ENCODE assay signal across 1 cellular context in the genomic region with DNA sequence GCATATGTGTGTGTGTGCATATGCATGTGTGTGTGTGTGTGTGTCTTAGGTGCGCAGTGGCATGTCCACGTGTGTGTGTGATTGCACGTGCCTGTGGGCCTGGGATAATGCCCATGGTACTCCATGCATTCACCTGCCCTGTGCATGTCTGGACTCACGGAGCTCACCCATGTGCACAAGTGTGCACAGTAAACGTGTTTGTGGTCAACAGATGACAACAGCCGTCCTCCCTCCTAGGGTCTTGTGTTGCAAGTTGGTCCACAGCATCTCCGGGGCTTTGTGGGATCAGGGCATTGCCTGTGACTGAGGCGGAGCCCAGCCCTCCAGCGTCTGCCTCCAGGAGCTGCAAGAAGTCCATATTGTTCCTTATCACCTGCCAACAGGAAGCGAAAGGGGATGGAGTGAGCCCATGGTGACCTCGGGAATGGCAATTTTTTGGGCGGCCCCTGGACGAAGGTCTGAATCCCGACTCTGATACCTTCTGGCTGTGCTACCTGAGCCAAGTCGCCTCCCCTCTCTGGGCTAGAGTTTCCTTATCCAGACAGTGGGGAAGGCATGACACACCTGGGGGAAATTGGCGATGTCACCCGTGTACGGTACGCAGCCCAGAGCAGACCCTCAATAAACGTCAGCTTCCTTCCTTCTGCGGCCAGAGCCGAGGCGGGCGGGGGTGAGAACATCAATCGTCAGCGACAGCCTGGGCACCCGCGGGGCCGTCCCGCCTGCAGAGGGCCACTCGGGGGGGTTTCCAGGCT.
TF ChIP-seq lines count a peak whose summit lies in the region.

No MANE protein-coding gene starts in this region.

TF ChIP-seq in GM23338, 12 proteins besides CTCF, POLR2A, EP300 and RAD21 (continued from another document):
- TF ChIP-seq, protein P1, sequence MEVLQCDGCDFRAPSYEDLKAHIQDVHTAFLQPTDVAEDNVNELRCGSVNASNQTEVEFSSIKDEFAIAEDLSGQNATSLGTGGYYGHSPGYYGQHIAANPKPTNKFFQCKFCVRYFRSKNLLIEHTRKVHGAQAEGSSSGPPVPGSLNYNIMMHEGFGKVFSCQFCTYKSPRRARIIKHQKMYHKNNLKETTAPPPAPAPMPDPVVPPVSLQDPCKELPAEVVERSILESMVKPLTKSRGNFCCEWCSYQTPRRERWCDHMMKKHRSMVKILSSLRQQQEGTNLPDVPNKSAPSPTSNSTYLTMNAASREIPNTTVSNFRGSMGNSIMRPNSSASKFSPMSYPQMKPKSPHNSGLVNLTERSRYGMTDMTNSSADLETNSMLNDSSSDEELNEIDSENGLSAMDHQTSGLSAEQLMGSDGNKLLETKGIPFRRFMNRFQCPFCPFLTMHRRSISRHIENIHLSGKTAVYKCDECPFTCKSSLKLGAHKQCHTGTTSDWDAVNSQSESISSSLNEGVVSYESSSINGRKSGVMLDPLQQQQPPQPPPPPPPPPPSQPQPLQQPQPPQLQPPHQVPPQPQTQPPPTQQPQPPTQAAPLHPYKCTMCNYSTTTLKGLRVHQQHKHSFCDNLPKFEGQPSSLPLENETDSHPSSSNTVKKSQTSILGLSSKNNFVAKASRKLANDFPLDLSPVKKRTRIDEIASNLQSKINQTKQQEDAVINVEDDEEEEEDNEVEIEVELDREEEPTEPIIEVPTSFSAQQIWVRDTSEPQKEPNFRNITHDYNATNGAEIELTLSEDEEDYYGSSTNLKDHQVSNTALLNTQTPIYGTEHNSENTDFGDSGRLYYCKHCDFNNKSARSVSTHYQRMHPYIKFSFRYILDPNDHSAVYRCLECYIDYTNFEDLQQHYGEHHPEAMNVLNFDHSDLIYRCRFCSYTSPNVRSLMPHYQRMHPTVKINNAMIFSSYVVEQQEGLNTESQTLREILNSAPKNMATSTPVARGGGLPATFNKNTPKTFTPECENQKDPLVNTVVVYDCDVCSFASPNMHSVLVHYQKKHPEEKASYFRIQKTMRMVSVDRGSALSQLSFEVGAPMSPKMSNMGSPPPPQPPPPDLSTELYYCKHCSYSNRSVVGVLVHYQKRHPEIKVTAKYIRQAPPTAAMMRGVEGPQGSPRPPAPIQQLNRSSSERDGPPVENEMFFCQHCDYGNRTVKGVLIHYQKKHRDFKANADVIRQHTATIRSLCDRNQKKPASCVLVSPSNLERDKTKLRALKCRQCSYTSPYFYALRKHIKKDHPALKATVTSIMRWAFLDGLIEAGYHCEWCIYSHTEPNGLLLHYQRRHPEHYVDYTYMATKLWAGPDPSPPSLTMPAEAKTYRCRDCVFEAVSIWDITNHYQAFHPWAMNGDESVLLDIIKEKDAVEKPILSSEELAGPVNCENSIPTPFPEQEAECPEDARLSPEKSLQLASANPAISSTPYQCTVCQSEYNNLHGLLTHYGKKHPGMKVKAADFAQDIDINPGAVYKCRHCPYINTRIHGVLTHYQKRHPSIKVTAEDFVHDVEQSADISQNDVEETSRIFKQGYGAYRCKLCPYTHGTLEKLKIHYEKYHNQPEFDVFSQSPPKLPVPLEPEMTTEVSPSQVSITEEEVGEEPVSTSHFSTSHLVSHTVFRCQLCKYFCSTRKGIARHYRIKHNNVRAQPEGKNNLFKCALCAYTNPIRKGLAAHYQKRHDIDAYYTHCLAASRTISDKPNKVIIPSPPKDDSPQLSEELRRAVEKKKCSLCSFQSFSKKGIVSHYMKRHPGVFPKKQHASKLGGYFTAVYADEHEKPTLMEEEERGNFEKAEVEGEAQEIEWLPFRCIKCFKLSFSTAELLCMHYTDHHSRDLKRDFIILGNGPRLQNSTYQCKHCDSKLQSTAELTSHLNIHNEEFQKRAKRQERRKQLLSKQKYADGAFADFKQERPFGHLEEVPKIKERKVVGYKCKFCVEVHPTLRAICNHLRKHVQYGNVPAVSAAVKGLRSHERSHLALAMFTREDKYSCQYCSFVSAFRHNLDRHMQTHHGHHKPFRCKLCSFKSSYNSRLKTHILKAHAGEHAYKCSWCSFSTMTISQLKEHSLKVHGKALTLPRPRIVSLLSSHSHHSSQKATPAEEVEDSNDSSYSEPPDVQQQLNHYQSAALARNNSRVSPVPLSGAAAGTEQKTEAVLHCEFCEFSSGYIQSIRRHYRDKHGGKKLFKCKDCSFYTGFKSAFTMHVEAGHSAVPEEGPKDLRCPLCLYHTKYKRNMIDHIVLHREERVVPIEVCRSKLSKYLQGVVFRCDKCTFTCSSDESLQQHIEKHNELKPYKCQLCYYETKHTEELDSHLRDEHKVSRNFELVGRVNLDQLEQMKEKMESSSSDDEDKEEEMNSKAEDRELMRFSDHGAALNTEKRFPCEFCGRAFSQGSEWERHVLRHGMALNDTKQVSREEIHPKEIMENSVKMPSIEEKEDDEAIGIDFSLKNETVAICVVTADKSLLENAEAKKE (CRISPR knock-in tag; IDR thresholded peaks at IDR 0.05): no peak
TF ChIP-seq in GM23338: peak in this region for 0.
